In the genomic region with DNA sequence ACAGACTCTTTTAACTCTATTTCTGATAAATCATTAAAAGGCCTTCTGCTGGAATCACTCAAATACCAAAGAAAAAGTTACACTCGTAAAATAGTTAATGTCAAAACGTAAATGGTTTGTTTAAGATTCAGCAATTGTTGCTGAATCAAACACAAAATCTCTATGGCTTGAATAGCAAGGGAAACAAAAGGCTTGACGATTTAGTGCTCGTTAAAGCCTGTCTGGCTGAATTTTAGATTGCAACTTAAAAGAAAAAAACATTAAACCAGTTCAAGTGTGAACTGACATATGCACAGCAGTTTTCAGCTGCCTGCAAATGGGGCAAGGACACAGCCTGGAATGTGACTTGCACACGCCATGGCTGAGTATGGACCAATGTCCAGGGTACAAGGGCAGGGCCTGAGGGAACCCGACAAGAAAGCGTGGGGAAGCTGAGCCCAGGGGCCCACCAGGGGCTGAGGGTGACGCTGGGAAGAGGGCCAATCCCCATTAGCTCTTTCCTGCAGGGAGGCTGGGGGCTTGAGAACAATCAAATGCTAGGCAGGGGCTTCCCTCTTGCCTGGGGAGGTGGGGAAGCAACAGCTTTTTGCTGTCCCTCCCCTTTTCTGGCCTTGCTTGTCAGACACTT, we compare ENCODE assay signal across 23 cellular contexts.
DNase-seq lines count a peak whose midpoint lies in the region; ATAC-seq, FAIRE-seq and TF ChIP-seq lines count a peak whose summit lies in the region.
"Had no signal": no experiment of that assay in that cellular context is flagged by ENCODE, and none has a peak within 500 bp of the region (broad histone marks: within the 10 kb centered on the region; RNA-seq: fewer than 3 reads in every experiment).

No MANE protein-coding gene starts in this region.

- H3K36me3 ChIP-seq in HepG2 (replicated peaks in 1 of 2; ENCODE audit: control insufficient read depth in 1 of 2, insufficient read depth in 2 of 2, low read length in 2 of 2) = no peaks in the 10 kb centered on the region
- H3K36me3 ChIP-seq in right lobe of liver = no peaks in the 10 kb centered on the region
- no peaks in the 10 kb centered on the region for H3K36me3 ChIP-seq in trophoblast cell (ENCODE audit: control insufficient read depth in 1 of 2, insufficient read depth in 2 of 2, low read length in 2 of 2)
- H3K36me3 ChIP-seq: suprapubic skin had no signal

- H3K4ac ChIP-seq in trophoblast cell (ENCODE audit: low read depth, low read length) = peak overlapping the region; percentile 64

- H2BK12ac ChIP-seq in trophoblast cell (ENCODE audit: low read length) = peak overlapping the region; percentile 59

- CTCF ChIA-PET in HepG2 (lab: Yijun Ruan, JAX; ENCODE audit: low intra/inter-chr PET ratio, low total read pairs) = no interaction called here

- H3K18ac ChIP-seq in trophoblast cell (ENCODE audit: low read length) = peak overlapping the region; percentile 29

- H3K4me1 Mint-ChIP-seq in glutamatergic neuron (ENCODE audit: low read depth, unreplicated experiment) = peaks cover 67% of the 10 kb centered on the region
- H3K4me1 Mint-ChIP-seq: CD4-positive, CD25-positive, alpha-beta regulatory T cell had no signal

- TF ChIP-seq POLR2A in HepG2 (IDR thresholded peaks at IDR 0.05; ENCODE audit: insufficient read depth in 1 of 2, low read depth in 2 of 2, low read length in 2 of 2) = no peak
- no peak for TF ChIP-seq POLR2A in right lobe of liver (IDR thresholded peaks at IDR 0.05)

- FAIRE-seq in HepG2 (lab: Jason Lieb, UNC) = no peak
- FAIRE-seq: astrocyte had no signal

- peak overlapping the region; percentile 39 for H3K14ac ChIP-seq in trophoblast cell (ENCODE audit: low read length)

- peak overlapping the region; percentile 47 for H4K8ac ChIP-seq in trophoblast cell (ENCODE audit: low read depth, low read length)

- H3K27me3 Mint-ChIP-seq in glutamatergic neuron (ENCODE audit: unreplicated experiment) = peaks cover 4% of the 10 kb centered on the region
- H3K27me3 Mint-ChIP-seq: CD4-positive, CD25-positive, alpha-beta regulatory T cell; effector memory CD8-positive, alpha-beta T cell had no signal

- peak; percentile 89 for ATAC-seq in HepG2
- ATAC-seq in right lobe of liver = no peak
- no peak for ATAC-seq in HG02973 (IDR thresholded peaks at IDR 0.05; ENCODE audit: unreplicated experiment)
- ATAC-seq: activated naive CD4-positive, alpha-beta T cell treated with anti-CD3 and anti-CD28 coated beads, Interleukin-2, amount 50 U/mL, for 72 hours; effector memory CD8-positive, alpha-beta T cell; right cardiac atrium had no signal

- TF ChIP-seq CTCF in HepG2 (CRISPR knock-in tag; IDR thresholded peaks at IDR 0.05) (no peak), right lobe of liver (IDR thresholded peaks at IDR 0.05) (no peak), glutamatergic neuron (IDR thresholded peaks at IDR 0.05; ENCODE audit: partially characterized antibody, unreplicated experiment) (no peak)

- intact Hi-C loops in HepG2 (cut with micrococcal nuclease; ENCODE audit: unreplicated experiment) = no loop called here
- intact Hi-C loops in right lobe of liver (cut with DNase I) = no loop called here

- no TSS peak for BruUV-seq in HepG2 (replicated peaks; lab: Mats Ljungman, UMichigan)

- DNase-seq in HepG2 (ENCODE audit: low spot score) = peak; percentile 60
- DNase-seq in right lobe of liver = no peak
- DNase-seq in glutamatergic neuron = no peak
- DNase-seq in trophoblast cell = no peak
- DNase-seq in activated CD8-positive, alpha-beta memory T cell treated with anti-CD3 and anti-CD28 coated beads, Interleukin-2, amount 50 U/mL, for 4 hours = no peak
- no peak for DNase-seq in H4 (ENCODE audit: low spot score)
- DNase-seq in NCI-H2107 treated with DMSO at 0.1 percent for 48 hours (lab: John Stamatoyannopoulos, UW; ENCODE audit: unreplicated experiment) = no peak
- DNase-seq: activated CD4-positive, CD25-positive, alpha-beta regulatory T cell treated with anti-CD3 and anti-CD28 coated beads, Interleukin-2, amount 50 U/mL, for 72 hours; activated CD8-positive, alpha-beta memory T cell treated with anti-CD3 and anti-CD28 coated beads for 24 hours; activated T-cell treated with anti-CD3 and anti-CD28 coated beads, Interleukin-2, amount 50 U/mL, for 48 hours; CD4-positive, CD25-positive, alpha-beta regulatory T cell; DMS 273 treated with DMSO at 0.1 percent for 48 hours; effector memory CD8-positive, alpha-beta T cell; GDM1; NCI-H1417 treated with DMSO at 0.1 percent for 48 hours; NCI-H748 treated with DMSO at 0.1 percent for 48 hours; occipital lobe; right cardiac atrium; SW 1271 had no signal

- peak overlapping the region; percentile 73 for H3K27ac Mint-ChIP-seq in glutamatergic neuron (ENCODE audit: unreplicated experiment)
- H3K27ac Mint-ChIP-seq: activated naive CD4-positive, alpha-beta T cell treated with anti-CD3 and anti-CD28 coated beads, Interleukin-2, amount 50 U/mL, for 72 hours; CD4-positive, CD25-positive, alpha-beta regulatory T cell; effector memory CD8-positive, alpha-beta T cell had no signal

- H3K27ac ChIP-seq in HepG2 (ENCODE audit: extremely low read length, insufficient read depth, low read length) (peak overlapping the region; percentile 81), right lobe of liver (no peak overlapping the region), trophoblast cell (ENCODE audit: low read depth, low read length) (no peak overlapping the region)
- H3K27ac ChIP-seq: suprapubic skin had no signal

- peak overlapping the region; percentile 41 for H4K91ac ChIP-seq in trophoblast cell (ENCODE audit: low read depth, low read length)

- no peaks in the 10 kb centered on the region for H3K36me3 Mint-ChIP-seq in glutamatergic neuron (ENCODE audit: unreplicated experiment)
- H3K36me3 Mint-ChIP-seq: activated naive CD4-positive, alpha-beta T cell treated with anti-CD3 and anti-CD28 coated beads, Interleukin-2, amount 50 U/mL, for 72 hours had no signal

- peak overlapping the region; percentile 28 for H2BK5ac ChIP-seq in trophoblast cell (ENCODE audit: low read depth, low read length, poor library complexity)

- 15% methylated on average over 8 of the region's 8 CpGs for WGBS in HepG2 (ENCODE audit: low lambda C conversion rate)
- WGBS in right lobe of liver (ENCODE audit: insufficient coverage, low coverage, low lambda C conversion rate, missing lambda C conversion rate) = 60% methylated on average over 4 of the region's 8 CpGs
- no CpG with 5 or more reads among the region's 8 CpGs for WGBS in trophoblast cell (ENCODE audit: extremely low coverage, insufficient coverage, insufficient read length)

- in situ Hi-C loops in HepG2 (cut with HindIII; ENCODE audit: extremely low pct_ligation_motif_present, low pct_unique_long_range_greater_than_20kb) = loop anchor here (25.0 kb wide), 1 partner anchor 298 kb away; no protein-coding TSS in a partner anchor

- H3K4me3 Mint-ChIP-seq in glutamatergic neuron (ENCODE audit: unreplicated experiment) = no peak overlapping the region
- H3K4me3 Mint-ChIP-seq: CD4-positive, CD25-positive, alpha-beta regulatory T cell; effector memory CD8-positive, alpha-beta T cell had no signal

- H3K9me3 Mint-ChIP-seq in glutamatergic neuron (ENCODE audit: unreplicated experiment) = peaks cover 9% of the 10 kb centered on the region
- H3K9me3 Mint-ChIP-seq: activated naive CD4-positive, alpha-beta T cell treated with anti-CD3 and anti-CD28 coated beads, Interleukin-2, amount 50 U/mL, for 72 hours; effector memory CD8-positive, alpha-beta T cell had no signal

- H3K23ac ChIP-seq in trophoblast cell (ENCODE audit: low read length) = no peak overlapping the region

- H3K9me3 ChIP-seq in HepG2 (ENCODE audit: low read length) (no peaks in the 10 kb centered on the region), right lobe of liver (no peaks in the 10 kb centered on the region), trophoblast cell (ENCODE audit: insufficient read depth, low read depth, low read length) (no peaks in the 10 kb centered on the region)
- H3K9me3 ChIP-seq: suprapubic skin had no signal

- peak overlapping the region; percentile 73 for H2AK5ac ChIP-seq in trophoblast cell (ENCODE audit: low read length)

- H3K79me1 ChIP-seq in trophoblast cell (ENCODE audit: low read length) = peaks cover 13% of the 10 kb centered on the region

- H3K4me3 ChIP-seq in HepG2 (replicated peaks in 1 of 3; ENCODE audit: insufficient read depth in 1 of 3, low read depth in 2 of 3, low read length in 3 of 3) (peak overlapping the region in 1 of 3 experiments; percentile 29; a peak in 1 of 6 replicates), right lobe of liver (no peak overlapping the region), trophoblast cell (ENCODE audit: low read depth, low read length) (no peak overlapping the region)
- H3K4me3 ChIP-seq: suprapubic skin had no signal

- H3K4me2 ChIP-seq in HepG2 (ENCODE audit: low read depth, low read length) (peak overlapping the region; percentile 66), trophoblast cell (ENCODE audit: low read length) (no peak overlapping the region)

- TF ChIP-seq EP300 in HepG2 (IDR thresholded peaks at IDR 0.05; ENCODE audit: low read depth in 2 of 2, low read length in 2 of 2) = peak; percentile 39 to 51; a peak in 2 of 4 replicates
- TF ChIP-seq EP300 in HepG2 (CRISPR knock-in tag; IDR thresholded peaks at IDR 0.05; ENCODE audit: borderline replicate concordance) = peak; percentile 35; the same call in 1 of the 2 replicates

- POLR2A ChIA-PET in HepG2 (lab: Yijun Ruan, JAX) = interaction anchor here (1.2 to 3.1 kb wide), 4 partner anchors 11 to 233 kb away, joined by 3 to 25 read pairs (median 5); partner anchors contain the start of gene SIL1

- no peak overlapping the region for H2BK120ac ChIP-seq in trophoblast cell (ENCODE audit: insufficient read depth, low read length, poor library complexity)

- TF ChIP-seq RAD21 in HepG2 (CRISPR knock-in tag; IDR thresholded peaks at IDR 0.05) = no peak

- H3K27me3 ChIP-seq in HepG2 (ENCODE audit: control insufficient read depth in 1 of 2, insufficient read depth in 2 of 2, low read length in 2 of 2) (no peaks in the 10 kb centered on the region), right lobe of liver (no peaks in the 10 kb centered on the region), trophoblast cell (ENCODE audit: insufficient read depth, low read length) (no peaks in the 10 kb centered on the region)
- H3K27me3 ChIP-seq: suprapubic skin had no signal

- no peak overlapping the region for H2AFZ ChIP-seq in HepG2 (ENCODE audit: low read length)
- no peak overlapping the region for H2AFZ ChIP-seq in trophoblast cell (ENCODE audit: insufficient read depth, low read length, poor library complexity)

- H3K79me2 ChIP-seq in HepG2 (ENCODE audit: insufficient read depth, low read length) = no peaks in the 10 kb centered on the region
- H3K79me2 ChIP-seq in trophoblast cell (ENCODE audit: control insufficient read depth, insufficient read depth, low read length, poor library complexity) = no peaks in the 10 kb centered on the region

- H3K9ac ChIP-seq in HepG2 (ENCODE audit: insufficient read depth, low read depth, low read length) = peak overlapping the region; percentile 37
- H3K9ac ChIP-seq in trophoblast cell (ENCODE audit: low read length) = no peak overlapping the region

- H4K20me1 ChIP-seq in HepG2 (ENCODE audit: insufficient read depth, low read length) = no peaks in the 10 kb centered on the region

- H4K12ac ChIP-seq in trophoblast cell (ENCODE audit: low read depth, low read length) = no peak overlapping the region

- H3K4me1 ChIP-seq in HepG2 (ENCODE audit: insufficient read depth, low read length) (peaks cover 61% of the 10 kb centered on the region), right lobe of liver (no peaks in the 10 kb centered on the region), trophoblast cell (ENCODE audit: control insufficient read depth in 1 of 2, insufficient read depth in 2 of 2, low read length in 2 of 2) (peaks cover 12 to 19% of the 10 kb centered on the region in 2 experiments)
